Comparison of ENCODE assay signal across 27 cellular contexts in the genomic region with DNA sequence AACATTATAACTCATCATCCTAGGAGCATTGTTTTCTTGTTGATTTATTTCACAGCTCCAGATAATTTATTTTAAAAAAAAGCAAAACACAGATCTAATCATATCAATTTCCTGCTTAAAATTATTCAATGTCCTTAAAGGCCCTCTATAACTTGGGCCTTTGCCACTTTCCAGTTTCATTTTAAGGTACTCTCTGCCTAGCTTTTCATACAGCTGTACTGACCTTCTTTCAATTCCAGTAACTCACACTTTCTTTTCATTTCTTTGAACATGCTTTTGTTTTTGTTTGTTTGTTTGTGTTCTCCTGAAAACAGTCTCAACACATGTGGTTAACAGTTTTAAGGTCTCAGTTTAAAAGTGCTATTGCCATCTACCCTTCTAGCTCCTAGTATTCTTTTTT.
"Had no signal": no experiment of that assay in that cellular context is flagged by ENCODE, and none has a peak within 500 bp of the region (broad histone marks: within the 10 kb centered on the region; RNA-seq: fewer than 3 reads in every experiment).

No MANE protein-coding gene starts in this region.

- H3K4me3 Mint-ChIP-seq: activated CD4-positive, alpha-beta T cell treated with anti-CD3 and anti-CD28 coated beads for 36 hours; activated naive CD8-positive, alpha-beta T cell; effector memory CD8-positive, alpha-beta T cell; mesothelial cell of epicardium; naive thymus-derived CD8-positive, alpha-beta T cell; neural crest cell; T-helper 2 cell treated with Interferon-gamma antibody and Interleukin-4, amounts not matched to agents 5 μg/mL and 100 μg/mL, for 36 hours; type B pancreatic cell had no signal

- H3K4me1 ChIP-seq: body of pancreas, gastroesophageal sphincter, pancreas, right atrium auricular region, uterus had no signal

- H3K27ac Mint-ChIP-seq: activated CD4-positive, alpha-beta T cell treated with anti-CD3 and anti-CD28 coated beads for 36 hours; activated naive CD8-positive, alpha-beta T cell; effector memory CD8-positive, alpha-beta T cell; mesothelial cell of epicardium; naive thymus-derived CD8-positive, alpha-beta T cell; T-helper 2 cell treated with Interferon-gamma antibody and Interleukin-4, amounts not matched to agents 5 μg/mL and 100 μg/mL, for 36 hours; type B pancreatic cell had no signal

- H3K9me3 Mint-ChIP-seq: mesothelial cell of epicardium; T-helper 2 cell treated with Interferon-gamma antibody and Interleukin-4, amounts not matched to agents 5 μg/mL and 100 μg/mL, for 36 hours; type B pancreatic cell had no signal

- H3K4me1 Mint-ChIP-seq: activated CD4-positive, alpha-beta T cell treated with anti-CD3 and anti-CD28 coated beads for 36 hours; mesothelial cell of epicardium; naive thymus-derived CD8-positive, alpha-beta T cell; neural crest cell had no signal

- H3K4me2 ChIP-seq: smooth muscle cell had no signal

- H3K27me3 ChIP-seq: body of pancreas, gastroesophageal sphincter, pancreas, right atrium auricular region, uterus had no signal

- DNase-seq: activated CD4-positive, alpha-beta T cell treated with anti-CD3 and anti-CD28 coated beads for 36 hours; activated CD4-positive, CD25-positive, alpha-beta regulatory T cell; activated effector memory CD4-positive, alpha-beta T cell treated with Interleukin-2 at 50 U/mL for 16 hours; activated naive CD4-positive, alpha-beta T cell treated with Interleukin-2 at 50 U/mL for 16 hours; aorta; body of pancreas; cerebellar nuclear complex; effector memory CD8-positive, alpha-beta T cell; erythroblast; hippocampal formation; kidney; naive thymus-derived CD8-positive, alpha-beta T cell; nucleus accumbens; pancreas; stimulated activated CD4-positive, alpha-beta T cell treated with anti-CD3 and anti-CD28 coated beads, Interleukin-2, amount 100 ng/mL, for 24 hours; stimulated activated naive CD8-positive, alpha-beta T cell treated with anti-CD3 and anti-CD28 coated beads, Interleukin-15, Interleukin-2, amounts not matched to agents 100 U/mL and 50 U/mL, for 24 hours; T-helper 1 cell; uterus had no signal

- H3K27me3 Mint-ChIP-seq: activated CD4-positive, alpha-beta T cell treated with anti-CD3 and anti-CD28 coated beads for 36 hours; activated naive CD8-positive, alpha-beta T cell; effector memory CD8-positive, alpha-beta T cell; naive thymus-derived CD8-positive, alpha-beta T cell; type B pancreatic cell had no signal

- H3K36me3 ChIP-seq: gastroesophageal sphincter, pancreas, right atrium auricular region, uterus had no signal

- ATAC-seq: activated CD4-positive, alpha-beta T cell treated with anti-CD3 and anti-CD28 coated beads for 36 hours; body of pancreas; effector memory CD8-positive, alpha-beta T cell; gastroesophageal sphincter; naive thymus-derived CD8-positive, alpha-beta T cell; pancreas; stimulated activated naive CD8-positive, alpha-beta T cell treated with anti-CD3 and anti-CD28 coated beads, Interleukin-15, Interleukin-2, amounts not matched to agents 100 U/mL and 50 U/mL, for 24 hours had no signal

- H3K36me3 Mint-ChIP-seq: activated naive CD8-positive, alpha-beta T cell; mesothelial cell of epicardium; naive thymus-derived CD8-positive, alpha-beta T cell; type B pancreatic cell had no signal

- H3K4me3 ChIP-seq: body of pancreas, coronary artery, gastroesophageal sphincter, pancreas, right atrium auricular region, smooth muscle cell, uterus had no signal

- H3K27ac ChIP-seq: body of pancreas, coronary artery, gastroesophageal sphincter, pancreas, right atrium auricular region, uterus had no signal
